16 cellular contexts compared by ENCODE assay signal in genomic region chr9:12351293-12351852, GRCh38.
DNase-seq lines count a peak whose midpoint lies in the region; ATAC-seq and TF ChIP-seq lines count a peak whose summit lies in the region.
"Had no signal": no experiment of that assay in that cellular context is flagged by ENCODE, and none has a peak within 500 bp of the region (broad histone marks: within the 10 kb centered on the region; RNA-seq: fewer than 3 reads in every experiment).

No MANE protein-coding gene starts in this region.

- no peaks in the 10 kb centered on the region for H3K27me3 Mint-ChIP-seq in neural crest cell (ENCODE audit: low read depth)
- H3K27me3 Mint-ChIP-seq: CD4-positive, alpha-beta memory T cell had no signal

- H3K4me3 Mint-ChIP-seq in neural crest cell, result no peak overlapping the region
- H3K4me3 Mint-ChIP-seq: CD4-positive, alpha-beta memory T cell; GM23338 had no signal

- no peaks in the 10 kb centered on the region for H3K36me3 Mint-ChIP-seq in neural crest cell (ENCODE audit: low read depth)
- H3K36me3 Mint-ChIP-seq: CD4-positive, alpha-beta memory T cell had no signal

- TF ChIP-seq CTCF in neural crest cell (conservative IDR thresholded peaks at IDR 0.05), result no peak

- peak overlapping the region; percentile 7 for H3K27ac Mint-ChIP-seq in neural crest cell (ENCODE audit: unreplicated experiment)
- H3K27ac Mint-ChIP-seq: CD4-positive, alpha-beta memory T cell; GM23338 had no signal

- peaks cover 8% of the 10 kb centered on the region for H3K4me1 Mint-ChIP-seq in neural crest cell
- H3K4me1 Mint-ChIP-seq: CD4-positive, alpha-beta memory T cell had no signal

- peak; percentile 30 for DNase-seq in NCI-H510A treated with DMSO at 0.1 percent for 48 hours (lab: John Stamatoyannopoulos, UW)
- DNase-seq in NCI-H510A (lab: John Stamatoyannopoulos, UW), result no peak
- DNase-seq in NCI-H524 treated with DMSO at 0.1 percent for 48 hours (lab: John Stamatoyannopoulos, UW), result peak; percentile 28
- no peak for DNase-seq in neural crest cell (ENCODE audit: low read depth, low spot score)
- DNase-seq in HT-29 (ENCODE audit: low spot score), result no peak
- no peak for DNase-seq in stimulated activated CD4-positive, alpha-beta T cell treated with anti-CD3 and anti-CD28 coated beads, Interleukin-4, amount 100 ng/mL, for 1 hour
- DNase-seq: BE2C; Caco-2; CD4-positive, alpha-beta memory T cell; DMS79 treated with DMSO at 0.1 percent for 48 hours; EL; H7; IMR-90 had no signal

- H3K9me3 Mint-ChIP-seq in neural crest cell, result peaks cover 6% of the 10 kb centered on the region
- H3K9me3 Mint-ChIP-seq: GM23338 had no signal

- no peak for ATAC-seq in GM21447 (IDR thresholded peaks at IDR 0.05; ENCODE audit: unreplicated experiment)
- ATAC-seq: A549, GM23338 had no signal

Comparison
In these comparisons a context has a peak if more than half of its experiments do, and no peak if none do; other contexts are left out.
1. DNase-seq: peak in NCI-H510A treated with DMSO at 0.1 percent for 48 hours (single experiment) and NCI-H524 treated with DMSO at 0.1 percent for 48 hours (single experiment); none in NCI-H510A (single experiment), neural crest cell (single experiment), HT-29 (single experiment) and stimulated activated CD4-positive, alpha-beta T cell treated with anti-CD3 and anti-CD28 coated beads, Interleukin-4, amount 100 ng/mL, for 1 hour (single experiment).